Comparison of ENCODE assay signal across 9 cellular contexts in the genomic region with DNA sequence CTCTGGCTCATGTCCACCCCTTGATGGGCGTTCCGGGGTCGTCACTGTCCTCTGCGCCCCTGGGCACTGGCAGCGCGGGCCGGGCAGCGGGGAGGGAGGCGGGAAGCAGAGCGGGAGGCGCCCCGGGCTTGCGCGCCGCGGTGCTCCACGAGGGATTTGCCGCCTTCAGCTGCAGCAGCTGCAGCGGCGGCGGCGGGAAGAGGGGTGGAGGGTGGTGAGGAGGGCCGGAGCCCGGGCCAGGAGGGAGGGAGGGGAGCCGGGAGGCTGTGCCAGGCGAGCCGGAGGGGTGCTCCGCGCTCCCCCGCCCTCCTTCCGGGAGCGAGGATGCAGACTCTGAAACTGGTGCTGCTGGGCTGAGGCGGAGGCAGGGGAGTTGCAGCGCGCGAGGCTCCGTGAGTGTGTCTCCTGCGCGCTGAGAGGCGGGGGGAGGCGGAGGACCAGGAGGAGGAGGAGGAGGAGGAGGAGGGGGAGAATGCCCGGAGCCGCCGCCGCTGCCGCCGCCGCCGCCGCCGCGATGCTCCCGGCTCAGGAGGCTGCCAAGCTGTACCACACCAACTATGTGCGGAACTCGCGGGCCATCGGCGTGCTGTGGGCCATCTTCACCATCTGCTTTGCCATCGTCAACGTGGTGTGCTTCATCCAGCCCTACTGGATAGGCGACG. TPM values are rescaled to one million over a fixed set of nuclear protein-coding genes. Genes with fewer than 3 reads are reported as not detected.
DNase-seq lines count a peak whose midpoint lies in the region; ATAC-seq and TF ChIP-seq lines count a peak whose summit lies in the region.
"Had no signal": no experiment of that assay in that cellular context is flagged by ENCODE, and none has a peak within 500 bp of the region (broad histone marks: within the 10 kb centered on the region; RNA-seq: fewer than 3 reads in every experiment).

Gene LHFPL3 (plus strand): TSS at position 296 of the 662 bp plus-strand sequence.

- H3K27me3 ChIP-seq in right cardiac atrium (ENCODE audit: control insufficient read depth, insufficient read depth) (peaks cover 3% of the 10 kb centered on the region), lower lobe of right lung (ENCODE audit: low read depth) (peaks cover 52% of the 10 kb centered on the region), aorta (ENCODE audit: control insufficient read depth in 1 of 2, insufficient read depth in 2 of 2, low read length in 1 of 2) (no peaks in the 10 kb centered on the region)

- H3K9me3 ChIP-seq in right cardiac atrium (ENCODE audit: control insufficient read depth, low read length) (no peaks in the 10 kb centered on the region), lower lobe of right lung (no peaks in the 10 kb centered on the region), aorta (ENCODE audit: control insufficient read depth, low read length) (no peaks in the 10 kb centered on the region)

- H3K27ac Mint-ChIP-seq in activated naive CD8-positive, alpha-beta T cell treated with anti-CD3 and anti-CD28 coated beads for 36 hours, result no peak within 1 kb of the TSS

- DNase-seq in right cardiac atrium (peak in 1 of 3 donors; percentile 51), Right ventricle myocardium superior (no peak), lower lobe of right lung (no peak), aorta (peak in 1 of 2 donors; percentile 63), dermis blood vessel endothelial cell (no peak)
- DNase-seq in activated naive CD8-positive, alpha-beta T cell treated with anti-CD3 and anti-CD28 coated beads for 36 hours, result peak; percentile 3
- DNase-seq in stimulated activated CD4-positive, alpha-beta T cell treated with anti-CD3 and anti-CD28 coated beads, Interleukin-4, amount 100 ng/mL, for 24 hours, result no peak

- TF ChIP-seq CTCF in lower lobe of right lung (IDR thresholded peaks at IDR 0.05), result no peak

- H3K4me1 ChIP-seq in right cardiac atrium (ENCODE audit: control insufficient read depth, insufficient read depth, low read length) (peaks cover 2% of the 10 kb centered on the region), lower lobe of right lung (peaks cover 11% of the 10 kb centered on the region), aorta (ENCODE audit: control insufficient read depth in 1 of 2, insufficient read depth in 2 of 2, low read length in 2 of 2) (no peaks in the 10 kb centered on the region)

- H3K4me1 Mint-ChIP-seq in activated naive CD8-positive, alpha-beta T cell treated with anti-CD3 and anti-CD28 coated beads for 36 hours, result peaks cover 8% of the 10 kb centered on the region

- peak within 1 kb of the TSS; percentile 9 for H3K4me3 ChIP-seq in right cardiac atrium (ENCODE audit: low read length)
- H3K4me3 ChIP-seq in lower lobe of right lung, result peak within 1 kb of the TSS; percentile 11
- peak within 1 kb of the TSS in 1 of 2 donors; percentile 2 for H3K4me3 ChIP-seq in aorta (ENCODE audit: low read length in 2 of 2)

- peaks cover 2% of the 10 kb centered on the region for H3K9me3 Mint-ChIP-seq in activated naive CD8-positive, alpha-beta T cell treated with anti-CD3 and anti-CD28 coated beads for 36 hours

- under 1% methylated on average over 62 of the region's 62 CpGs for WGBS in right cardiac atrium
- WGBS in aorta, 2 donors, result 1% methylated on average over 42 to 62 of the region's 62 CpGs

- H3K27me3 Mint-ChIP-seq in activated naive CD8-positive, alpha-beta T cell treated with anti-CD3 and anti-CD28 coated beads for 36 hours, result peaks cover 81% of the 10 kb centered on the region

- H3K4me3 Mint-ChIP-seq in activated naive CD8-positive, alpha-beta T cell treated with anti-CD3 and anti-CD28 coated beads for 36 hours, result peak within 1 kb of the TSS; percentile 37

- ATAC-seq in right cardiac atrium (no peak), Right ventricle myocardium superior (ENCODE audit: poor library complexity) (no peak), lower lobe of right lung (peak; percentile 16 to 25), aorta (ENCODE audit: low FRiP score) (peak; percentile 36), GM21390 (IDR thresholded peaks at IDR 0.05; ENCODE audit: unreplicated experiment) (no peak)

- intact Hi-C loops in right cardiac atrium (cut with DNase I), result no loop called here
- intact Hi-C loops in Right ventricle myocardium superior (cut with DNase I), result no loop called here
- intact Hi-C loops in lower lobe of right lung (cut with DNase I), result no loop called here
- intact Hi-C loops in aorta (cut with DNase I), result no loop called here

- H3K36me3 Mint-ChIP-seq in activated naive CD8-positive, alpha-beta T cell treated with anti-CD3 and anti-CD28 coated beads for 36 hours, result no peaks in the 10 kb centered on the region

- no peaks in the 10 kb centered on the region for H3K36me3 ChIP-seq in lower lobe of right lung
- H3K36me3 ChIP-seq in aorta (ENCODE audit: control insufficient read depth in 1 of 2, insufficient read depth in 2 of 2, low read length in 1 of 2), result no peaks in the 10 kb centered on the region

- H3K27ac ChIP-seq in right cardiac atrium (ENCODE audit: low read length), result no peak within 1 kb of the TSS
- H3K27ac ChIP-seq in lower lobe of right lung, result no peak within 1 kb of the TSS
- H3K27ac ChIP-seq in aorta (ENCODE audit: low read depth in 1 of 2, low read length in 2 of 2), result no peak within 1 kb of the TSS
- H3K27ac ChIP-seq: KMS-11 had no signal

RNA-seq across cellular contexts. Expression of gene LHFPL3, which starts in this region (rescaled TPM):
- not detected for total RNA-seq in right cardiac atrium
- not detected for polyA plus RNA-seq in right cardiac atrium
- total RNA-seq in Right ventricle myocardium superior, result not detected
- not detected for total RNA-seq in activated naive CD8-positive, alpha-beta T cell treated with anti-CD3 and anti-CD28 coated beads for 36 hours
- total RNA-seq in lower lobe of right lung, result not detected
- not detected for total RNA-seq in aorta
- polyA plus RNA-seq in aorta, result not detected
- not detected in 2 replicates for total RNA-seq in dermis blood vessel endothelial cell

Comparison
In these comparisons a context has a peak if more than half of its experiments do, and no peak if none do; other contexts are left out.
1. Peak in DNase-seq in activated naive CD8-positive, alpha-beta T cell treated with anti-CD3 and anti-CD28 coated beads for 36 hours; RNA of the gene not detected or under 1 TPM.
2. Peak in ATAC-seq and H3K4me3 ChIP-seq in lower lobe of right lung; RNA of the gene not detected or under 1 TPM.
3. Peak in ATAC-seq in aorta; RNA of the gene not detected or under 1 TPM.